8 cellular contexts compared by ENCODE assay signal in genomic region chr17:63675607-63676539, GRCh38. TPM values are rescaled to one million over a fixed set of nuclear protein-coding genes. Genes with fewer than 3 reads are reported as not detected.
DNase-seq lines count a peak whose midpoint lies in the region; ATAC-seq and TF ChIP-seq lines count a peak whose summit lies in the region.

No MANE protein-coding gene starts in this region.

- H3K9me3 ChIP-seq in Peyer's patch, result no peaks in the 10 kb centered on the region
- H3K9me3 ChIP-seq in naive thymus-derived CD4-positive, alpha-beta T cell (ENCODE audit: control insufficient read depth in 2 of 3, low read length in 3 of 3), result no peaks in the 10 kb centered on the region

- no peaks in the 10 kb centered on the region; the same call in 2 of the 3 replicates for H3K36me3 Mint-ChIP-seq in GM23338 (ENCODE audit: low read depth)
- H3K36me3 Mint-ChIP-seq in naive thymus-derived CD4-positive, alpha-beta T cell, result peaks cover 1 to 29% (median 7%) of the 10 kb centered on the region in 5 donors

- TF ChIP-seq CTCF in GM23338 (conservative IDR thresholded peaks at IDR 0.05; ENCODE audit: low read depth in 2 of 2) (no peak), Peyer's patch (IDR thresholded peaks at IDR 0.05) (no peak)

- no peaks in the 10 kb centered on the region for H3K27me3 Mint-ChIP-seq in GM23338 (ENCODE audit: insufficient read depth, low read depth, poor library complexity)
- no peaks in the 10 kb centered on the region for H3K27me3 Mint-ChIP-seq in naive thymus-derived CD4-positive, alpha-beta T cell

- H3K4me1 ChIP-seq in GM23338 (ENCODE audit: insufficient read depth), result peaks cover 34% of the 10 kb centered on the region
- H3K4me1 ChIP-seq in Peyer's patch, result peaks cover 0 to 26% (median 2%) of the 10 kb centered on the region in 4 donors
- H3K4me1 ChIP-seq in naive thymus-derived CD4-positive, alpha-beta T cell (ENCODE audit: control insufficient read depth in 2 of 2, insufficient read depth in 2 of 2, low read length in 2 of 2), result no peaks in the 10 kb centered on the region

- H4K20me1 ChIP-seq in GM23338 (replicated peaks; ENCODE audit: insufficient read depth), result peaks cover 3% of the 10 kb centered on the region; the same call in 1 of the 2 replicates

- peak overlapping the region; percentile 84 for H3K27ac ChIP-seq in GM23338 (ENCODE audit: low read depth)
- peak overlapping the region; percentile 56 to 76 (median 68) for H3K27ac ChIP-seq in Peyer's patch
- H3K27ac ChIP-seq in naive thymus-derived CD4-positive, alpha-beta T cell (ENCODE audit: low read depth, low read length), result peak overlapping the region; percentile 1

- intact Hi-C loops in naive thymus-derived CD4-positive, alpha-beta T cell (cut with micrococcal nuclease), result no loop called here

- no peaks in the 10 kb centered on the region for H3F3A ChIP-seq in GM23338 (replicated peaks; ENCODE audit: low read depth)

- no peaks in the 10 kb centered on the region for H3K9me3 Mint-ChIP-seq in GM23338
- peaks cover 0 to 2% (median 0%) of the 10 kb centered on the region in 11 donors for H3K9me3 Mint-ChIP-seq in naive thymus-derived CD4-positive, alpha-beta T cell

- TF ChIP-seq POLR2A in Peyer's patch (IDR thresholded peaks at IDR 0.05) (no peak), erythroblast (IDR thresholded peaks at IDR 0.05; ENCODE audit: low read length) (no peak)

- H3K4me2 ChIP-seq in GM23338, result peak overlapping the region; percentile 58

- peak; percentile 19 for DNase-seq in GM23338 (ENCODE audit: low spot score)
- DNase-seq in Peyer's patch, result peak; percentile 32 to 89 (median 76)
- peak; percentile 84 to 86 for DNase-seq in erythroblast (lab: John Stamatoyannopoulos, UW)
- no peak for DNase-seq in naive thymus-derived CD4-positive, alpha-beta T cell
- DNase-seq in NCI-H1092 treated with DMSO at 0.1 percent for 48 hours (lab: John Stamatoyannopoulos, UW), result no peak
- DNase-seq in NCI-H748 (lab: John Stamatoyannopoulos, UW; ENCODE audit: unreplicated experiment), result no peak
- no peak for DNase-seq in islet precursor cell

- CTCF ChIA-PET in naive thymus-derived CD4-positive, alpha-beta T cell (lab: Charles Lee), result interaction anchor here (0.5 to 1.5 kb wide), 5 partner anchors 34 to 128 kb away, joined by 3 to 4 read pairs (median 3); no protein-coding TSS in a partner anchor

- H3K27ac Mint-ChIP-seq in GM23338, result peak overlapping the region; percentile 45
- peak overlapping the region in 7 of 9 donors; percentile 26 to 87 (median 56) for H3K27ac Mint-ChIP-seq in naive thymus-derived CD4-positive, alpha-beta T cell

- H3K27me3 ChIP-seq in GM23338 (ENCODE audit: insufficient read depth) (no peaks in the 10 kb centered on the region), Peyer's patch (no peaks in the 10 kb centered on the region)
- no peaks in the 10 kb centered on the region for H3K27me3 ChIP-seq in naive thymus-derived CD4-positive, alpha-beta T cell (ENCODE audit: control insufficient read depth in 2 of 2, insufficient read depth in 2 of 2, low read length in 2 of 2)

- POLR2A ChIA-PET in naive thymus-derived CD4-positive, alpha-beta T cell (lab: Charles Lee), result interaction anchor here (0.5 to 3.6 kb wide), 7 partner anchors 8 to 130 kb away, joined by 3 to 31 read pairs (median 4); no protein-coding TSS in a partner anchor

- H3K79me2 ChIP-seq in GM23338 (replicated peaks; ENCODE audit: insufficient read depth), result no peaks in the 10 kb centered on the region

- peaks cover 35% of the 10 kb centered on the region for H3K4me1 Mint-ChIP-seq in GM23338
- peaks cover 3 to 41% (median 29%) of the 10 kb centered on the region in 7 donors for H3K4me1 Mint-ChIP-seq in naive thymus-derived CD4-positive, alpha-beta T cell

- H3K4me3 ChIP-seq in GM23338, result no peak overlapping the region; the same call in 1 of the 2 replicates
- peak overlapping the region in 1 of 4 donors; percentile 28 for H3K4me3 ChIP-seq in Peyer's patch
- no peak overlapping the region for H3K4me3 ChIP-seq in naive thymus-derived CD4-positive, alpha-beta T cell (ENCODE audit: low read length)

- no peak overlapping the region for H2AFZ ChIP-seq in GM23338

- no peak overlapping the region; the same call in 2 of the 3 replicates for H3K4me3 Mint-ChIP-seq in GM23338
- no peak overlapping the region for H3K4me3 Mint-ChIP-seq in naive thymus-derived CD4-positive, alpha-beta T cell

- ATAC-seq in GM23338 (peak; percentile 51), HG03432 (IDR thresholded peaks at IDR 0.05; ENCODE audit: unreplicated experiment) (no peak)
- no peak for ATAC-seq in naive thymus-derived CD4-positive, alpha-beta T cell

- H3K36me3 ChIP-seq in GM23338 (ENCODE audit: insufficient read depth) (no peaks in the 10 kb centered on the region), Peyer's patch (peaks cover 0 to 19% (median 0%) of the 10 kb centered on the region in 3 donors)
- peaks cover 0 to 70% (median 0%) of the 10 kb centered on the region in 3 experiments for H3K36me3 ChIP-seq in naive thymus-derived CD4-positive, alpha-beta T cell (ENCODE audit: control insufficient read depth in 2 of 3, insufficient read depth in 3 of 3, low read length in 3 of 3)

- no peaks in the 10 kb centered on the region for H3K9me2 ChIP-seq in GM23338 (ENCODE audit: insufficient read depth)

TF ChIP-seq in GM23338, 12 proteins besides CTCF, POLR2A, EP300 and RAD21 (continues in another document):
- TF ChIP-seq ETS1 (IDR thresholded peaks at IDR 0.05), result no peak

RNA-seq across cellular contexts. Expression of gene LIMD2, which starts 24.1 kb away (rescaled TPM):
- total RNA-seq in GM23338 (2014; rRNA removed; shearing (Covaris generic)), result 98.8 and 119 TPM in 2 replicates
- 105 and 107 TPM in 2 replicates for polyA plus RNA-seq in GM23338 (2016; fragmentation: Nextera tagmentation; extraction: Ambion mirVana)
- 10 to 100 TPM in 3 of 4 donors, 1 to 10 TPM in 1; 9.9 to 79.2 (median 12.6) TPM for total RNA-seq in Peyer's patch
- total RNA-seq in naive thymus-derived CD4-positive, alpha-beta T cell, result 100 to 1,000 TPM; 575 to 937 (median 595) TPM
- 100 to 1,000 TPM; 542 to 792 TPM for polyA plus RNA-seq in naive thymus-derived CD4-positive, alpha-beta T cell

RNA-seq across cellular contexts. Expression of gene MAP3K3, which starts 53.7 kb away (rescaled TPM):
- 22.2 and 24.6 TPM in 2 replicates for total RNA-seq in GM23338 (2014; rRNA removed; shearing (Covaris generic))
- polyA plus RNA-seq in GM23338 (2016; fragmentation: Nextera tagmentation; extraction: Ambion mirVana), result 6.1 and 7.3 TPM in 2 replicates
- 10 to 100 TPM; 17.3 to 61.9 (median 39.2) TPM for total RNA-seq in Peyer's patch
- 100 to 1,000 TPM in 1 of 5 experiments, 10 to 100 TPM in 4; 37.5 to 105 (median 85.5) TPM for total RNA-seq in naive thymus-derived CD4-positive, alpha-beta T cell
- 10 to 100 TPM; 29.4 to 45.2 TPM for polyA plus RNA-seq in naive thymus-derived CD4-positive, alpha-beta T cell

Comparison
In these comparisons a context has a peak if more than half of its experiments do, and no peak if none do; other contexts are left out.
1. DNase-seq: peak in GM23338 (single experiment), Peyer's patch (3 of 3) and erythroblast (2 of 2); none in naive thymus-derived CD4-positive, alpha-beta T cell (0 of 9), NCI-H1092 treated with DMSO at 0.1 percent for 48 hours (single experiment), NCI-H748 (single experiment) and islet precursor cell (single experiment).
2. H3K27ac ChIP-seq: peak in every context shown above with its lines; median percentile 84 in GM23338; 68 in Peyer's patch; 1 in naive thymus-derived CD4-positive, alpha-beta T cell.